ENCODE assay signal across 23 cellular contexts in the genomic region with DNA sequence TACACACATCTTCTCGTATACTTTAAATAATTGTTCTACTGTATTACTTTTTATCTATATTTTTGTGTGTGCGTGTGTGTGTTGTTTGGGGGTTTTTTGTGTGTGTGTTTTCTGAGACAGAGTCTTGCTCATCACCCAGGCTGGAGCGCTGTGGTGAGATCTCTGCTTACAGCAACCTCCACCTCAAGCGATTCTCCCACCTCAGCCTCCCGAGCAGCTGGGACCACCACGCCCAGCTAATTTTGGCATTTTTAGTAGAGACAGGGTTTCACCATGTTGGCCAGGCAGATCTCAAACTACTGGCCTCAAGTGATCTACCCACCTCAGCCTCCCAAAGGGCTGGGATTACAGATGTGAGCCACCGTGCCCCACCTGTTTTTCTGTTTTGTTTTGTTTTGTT. TPM values are rescaled to one million over a fixed set of nuclear protein-coding genes. Genes with fewer than 3 reads are reported as not detected.
DNase-seq lines count a peak whose midpoint lies in the region; ATAC-seq and TF ChIP-seq lines count a peak whose summit lies in the region.
"Had no signal": no experiment of that assay in that cellular context is flagged by ENCODE, and none has a peak within 500 bp of the region (broad histone marks: within the 10 kb centered on the region; RNA-seq: fewer than 3 reads in every experiment).

No MANE protein-coding gene starts in this region.

- TF ChIP-seq CTCF in mesothelial cell of epicardium (IDR thresholded peaks at IDR 0.05; ENCODE audit: unreplicated experiment) (no peak), sigmoid colon (IDR thresholded peaks at IDR 0.05) (no peak)

- peak overlapping the region; percentile 10 for H3K4me3 Mint-ChIP-seq in activated CD4-positive, alpha-beta T cell treated with anti-CD3 and anti-CD28 coated beads, Interleukin-2, amount 10 ng/mL, durations not matched to agents 24 days and 14 days
- H3K4me3 Mint-ChIP-seq in T-helper 17 cell (peak overlapping the region; percentile 36), mesothelial cell of epicardium (peak overlapping the region; percentile 73)

- H3K27me3 Mint-ChIP-seq in activated CD4-positive, alpha-beta T cell treated with anti-CD3 and anti-CD28 coated beads, Interleukin-2, amount 10 ng/mL, durations not matched to agents 24 days and 14 days = peaks cover 50% of the 10 kb centered on the region
- H3K27me3 Mint-ChIP-seq in T-helper 17 cell (no peaks in the 10 kb centered on the region), mesothelial cell of epicardium (ENCODE audit: low read depth) (peaks cover 1% of the 10 kb centered on the region)

- H3K27ac ChIP-seq in sigmoid colon = no peak overlapping the region

- H3K4me1 ChIP-seq in sigmoid colon = peaks cover 0 to 26% (median 17%) of the 10 kb centered on the region in 4 donors

- no peak for TF ChIP-seq EP300 in sigmoid colon (IDR thresholded peaks at IDR 0.05)

- H3K27me3 ChIP-seq in sigmoid colon = no peaks in the 10 kb centered on the region
- H3K27me3 ChIP-seq: gastroesophageal sphincter, hepatocyte, right atrium auricular region had no signal

- H3K4me3 ChIP-seq in sigmoid colon = no peak overlapping the region
- H3K4me3 ChIP-seq: hepatocyte had no signal

- H3K9me3 ChIP-seq in T-helper 17 cell (ENCODE audit: control insufficient read depth, low read length, poor library complexity, severe bottlenecking) = no peaks in the 10 kb centered on the region
- H3K9me3 ChIP-seq in sigmoid colon = no peaks in the 10 kb centered on the region
- H3K9me3 ChIP-seq: gastroesophageal sphincter, right atrium auricular region, SK-N-SH had no signal

- DNase-seq in activated CD4-positive, alpha-beta T cell treated with anti-CD3 and anti-CD28 coated beads, Interleukin-2, amount 10 ng/mL, durations not matched to agents 24 days and 14 days = no peak
- DNase-seq in activated CD4-positive, alpha-beta T cell treated with anti-CD3 and anti-CD28 coated beads for 1 hour = no peak
- no peak for DNase-seq in T-helper 17 cell
- DNase-seq in mesothelial cell of epicardium (ENCODE audit: low spot score in 2 of 2, unreplicated experiment in 2 of 2) = no peak
- DNase-seq in sigmoid colon = peak; percentile 46
- no peak for DNase-seq in OCI-M1 (lab: John Stamatoyannopoulos, UW)
- DNase-seq in NCI-H1417 (lab: John Stamatoyannopoulos, UW) = no peak
- no peak for DNase-seq in NCI-H1092 (lab: John Stamatoyannopoulos, UW)
- DNase-seq: 8988T; central memory CD4-positive, alpha-beta T cell; left cardiac atrium; MV-4-11; NCI-H1694; NCI-H510A; SK-N-SH; substantia nigra had no signal

- H3K36me3 ChIP-seq in sigmoid colon = no peaks in the 10 kb centered on the region
- H3K36me3 ChIP-seq: gastroesophageal sphincter, right atrium auricular region had no signal

- no peak for TF ChIP-seq POLR2A in sigmoid colon (IDR thresholded peaks at IDR 0.05)

- intact Hi-C loops in activated CD4-positive, alpha-beta T cell treated with anti-CD3 and anti-CD28 coated beads, Interleukin-2, amount 10 ng/mL, durations not matched to agents 24 days and 14 days (cut with micrococcal nuclease) = no loop called here
- intact Hi-C loops in sigmoid colon (cut with DNase I) = no loop called here

- ATAC-seq in T-helper 17 cell = no peak
- ATAC-seq: gastroesophageal sphincter had no signal

- no peak overlapping the region for H3K27ac Mint-ChIP-seq in activated CD4-positive, alpha-beta T cell treated with anti-CD3 and anti-CD28 coated beads, Interleukin-2, amount 10 ng/mL, durations not matched to agents 24 days and 14 days
- no peak overlapping the region for H3K27ac Mint-ChIP-seq in T-helper 17 cell
- H3K27ac Mint-ChIP-seq in mesothelial cell of epicardium = no peak overlapping the region
- H3K27ac Mint-ChIP-seq: activated naive CD8-positive, alpha-beta T cell; activated T-helper 2 cell treated with anti-CD3 and anti-CD28 coated beads, Interferon-gamma antibody, Interleukin-2, Interleukin-4, amounts not matched to agents 10 μg/mL and 5 μg/mL and 100 μg/mL, durations not matched to agents 14 hours and 24 hours and 36 hours; dendritic cell treated with granulocyte-macrophage colony-stimulating factor and Interleukin-4, amounts not matched to agents 40 ng/mL and 50 ng/mL, for 4 days; T-helper 2 cell treated with Interferon-gamma antibody and Interleukin-4, amounts not matched to agents 5 μg/mL and 100 μg/mL, for 36 hours had no signal

- H3K36me3 Mint-ChIP-seq in activated CD4-positive, alpha-beta T cell treated with anti-CD3 and anti-CD28 coated beads, Interleukin-2, amount 10 ng/mL, durations not matched to agents 24 days and 14 days (ENCODE audit: low read depth) = no peaks in the 10 kb centered on the region
- H3K36me3 Mint-ChIP-seq in T-helper 17 cell (ENCODE audit: low read depth) = no peaks in the 10 kb centered on the region
- H3K36me3 Mint-ChIP-seq in mesothelial cell of epicardium = no peaks in the 10 kb centered on the region
- H3K36me3 Mint-ChIP-seq: activated naive CD8-positive, alpha-beta T cell had no signal

- WGBS in sigmoid colon, 2 donors = 83 to 89% methylated on average over 7 of the region's 7 CpGs

- peaks cover 12% of the 10 kb centered on the region for H3K4me1 Mint-ChIP-seq in activated CD4-positive, alpha-beta T cell treated with anti-CD3 and anti-CD28 coated beads, Interleukin-2, amount 10 ng/mL, durations not matched to agents 24 days and 14 days
- H3K4me1 Mint-ChIP-seq in T-helper 17 cell (peaks cover 5% of the 10 kb centered on the region), mesothelial cell of epicardium (peaks cover 20% of the 10 kb centered on the region)

- no peaks in the 10 kb centered on the region for H3K9me3 Mint-ChIP-seq in activated CD4-positive, alpha-beta T cell treated with anti-CD3 and anti-CD28 coated beads, Interleukin-2, amount 10 ng/mL, durations not matched to agents 24 days and 14 days
- H3K9me3 Mint-ChIP-seq in mesothelial cell of epicardium = no peaks in the 10 kb centered on the region
- H3K9me3 Mint-ChIP-seq: activated T-helper 2 cell treated with anti-CD3 and anti-CD28 coated beads, Interferon-gamma antibody, Interleukin-2, Interleukin-4, amounts not matched to agents 10 μg/mL and 5 μg/mL and 100 μg/mL, durations not matched to agents 14 hours and 24 hours and 36 hours; dendritic cell treated with granulocyte-macrophage colony-stimulating factor and Interleukin-4, amounts not matched to agents 40 ng/mL and 50 ng/mL, for 4 days; T-helper 2 cell treated with Interferon-gamma antibody and Interleukin-4, amounts not matched to agents 5 μg/mL and 100 μg/mL, for 36 hours had no signal

RNA-seq across cellular contexts. Expression of a gene that starts 1.5 kb away (rescaled TPM):
- 3.5 and 5.0 TPM in 2 replicates for total RNA-seq in activated CD4-positive, alpha-beta T cell treated with anti-CD3 and anti-CD28 coated beads, Interleukin-2, amount 10 ng/mL, durations not matched to agents 24 days and 14 days
- total RNA-seq in T-helper 17 cell (1 to 10 TPM; 1.1 to 1.5 TPM), mesothelial cell of epicardium (60.1 to 63.4 TPM (median 60.8 TPM) in 3 replicates), sigmoid colon (10 to 100 TPM in 2 of 4 donors, 1 to 10 TPM in 2; 6.1 to 12.5 (median 9.4) TPM)
- polyA plus RNA-seq in sigmoid colon = 10 to 100 TPM; 27.0 to 65.1 (median 40.2) TPM

RNA-seq across cellular contexts. Expression of a gene that starts 53.4 kb away (rescaled TPM):
- total RNA-seq in activated CD4-positive, alpha-beta T cell treated with anti-CD3 and anti-CD28 coated beads, Interleukin-2, amount 10 ng/mL, durations not matched to agents 24 days and 14 days = 51.4 and 56.5 TPM in 2 replicates
- total RNA-seq in T-helper 17 cell (10 to 100 TPM; 77.5 to 97.1 TPM), mesothelial cell of epicardium (145 to 157 TPM (median 150 TPM) in 3 replicates), sigmoid colon (100 to 1,000 TPM; 164 to 327 (median 261) TPM)
- 10 to 100 TPM; 52.9 to 68.7 (median 60.8) TPM for polyA plus RNA-seq in sigmoid colon

Comparison
In these comparisons a context has a peak if more than half of its experiments do, and no peak if none do; other contexts are left out.
1. H3K4me3 Mint-ChIP-seq: peak in every context shown above with its lines; median percentile 73 in mesothelial cell of epicardium; 36 in T-helper 17 cell; 10 in activated CD4-positive, alpha-beta T cell treated with anti-CD3 and anti-CD28 coated beads, Interleukin-2, amount 10 ng/mL, durations not matched to agents 24 days and 14 days.